ENCODE assay signal across 9 cellular contexts in the genomic region with DNA sequence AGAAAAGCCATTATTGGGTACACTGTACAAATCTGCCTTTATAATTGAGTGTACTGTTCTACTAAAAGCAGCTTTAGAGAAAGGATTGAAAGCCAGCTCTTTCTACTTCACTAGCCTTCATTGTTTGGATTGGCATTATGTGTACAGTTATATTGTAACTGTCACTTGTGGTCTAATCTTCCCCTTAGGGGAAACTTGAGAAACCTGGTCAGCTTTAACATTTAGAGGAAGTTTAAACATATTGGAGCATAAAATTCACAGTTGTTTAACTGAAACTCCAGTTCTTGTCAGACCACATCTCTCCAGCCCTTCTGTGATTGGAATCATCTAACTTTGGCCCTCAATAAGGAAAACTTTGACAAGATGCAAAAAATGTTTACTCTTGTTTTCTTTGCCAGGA. TPM values are rescaled to one million over a fixed set of nuclear protein-coding genes. Genes with fewer than 3 reads are reported as not detected.
DNase-seq lines count a peak whose midpoint lies in the region; ATAC-seq and TF ChIP-seq lines count a peak whose summit lies in the region.
"Had no signal": no experiment of that assay in that cellular context is flagged by ENCODE, and none has a peak within 500 bp of the region (broad histone marks: within the 10 kb centered on the region; RNA-seq: fewer than 3 reads in every experiment).

No MANE protein-coding gene starts in this region.

- TF ChIP-seq RAD21 in SK-N-SH (IDR thresholded peaks at IDR 0.05; ENCODE audit: low read length) = no peak

- peak; percentile 33 for DNase-seq in SK-N-SH
- no peak for DNase-seq in naive thymus-derived CD8-positive, alpha-beta T cell
- DNase-seq in NCI-H446 (lab: John Stamatoyannopoulos, UW) = no peak
- DNase-seq in hippocampal formation (lab: John Stamatoyannopoulos, UW) = no peak
- DNase-seq in islet precursor cell = no peak

- H3F3A ChIP-seq in SK-N-SH (replicated peaks; ENCODE audit: insufficient read depth) = peaks cover 9% of the 10 kb centered on the region

- H3K27ac ChIP-seq in SK-N-SH (ENCODE audit: low read depth in 2 of 2, low read length in 1 of 2) (peak overlapping the region; percentile 28 to 94; a peak in 3 of 4 replicates), VCaP (peak overlapping the region; percentile 56)
- H3K27ac ChIP-seq: SJSA1 had no signal

- H4K20me1 ChIP-seq in SK-N-SH (ENCODE audit: insufficient read depth) = no peaks in the 10 kb centered on the region

- POLR2A ChIA-PET in SK-N-SH (lab: Yijun Ruan, JAX) = no interaction called here
- POLR2A ChIA-PET in naive thymus-derived CD8-positive, alpha-beta T cell (lab: Charles Lee) = interaction anchor here (1.2 to 7.7 kb wide), 2 partner anchors 25 to 44 kb away, joined by 4 to 43 read pairs; a partner anchor contains a TSS

- H3K9me3 ChIP-seq in SK-N-SH = no peaks in the 10 kb centered on the region
- H3K9me3 ChIP-seq: SJSA1 had no signal

- H2AFZ ChIP-seq in SK-N-SH (ENCODE audit: low read depth) = no peak overlapping the region

- peaks cover 39 to 90% (median 84%) of the 10 kb centered on the region in 4 donors for H3K4me1 Mint-ChIP-seq in naive thymus-derived CD8-positive, alpha-beta T cell

- peak overlapping the region; percentile 73 to 95 (median 88) for H3K27ac Mint-ChIP-seq in naive thymus-derived CD8-positive, alpha-beta T cell

- no peak for TF ChIP-seq CTCF in SK-N-SH (IDR thresholded peaks at IDR 0.05)
- TF ChIP-seq CTCF in VCaP (conservative IDR thresholded peaks at IDR 0.05) = no peak

- H3K4me3 ChIP-seq in SK-N-SH (ENCODE audit: low read depth in 2 of 2, low read length in 1 of 2) = no peak overlapping the region
- H3K4me3 ChIP-seq: SJSA1 had no signal

- no peaks in the 10 kb centered on the region for H3K27me3 Mint-ChIP-seq in naive thymus-derived CD8-positive, alpha-beta T cell

- TF ChIP-seq EP300 in SK-N-SH (IDR thresholded peaks at IDR 0.05; ENCODE audit: borderline replicate concordance in 1 of 2, low read depth in 1 of 2, low read length in 1 of 2) = no peak

- H3K9ac ChIP-seq in SK-N-SH = no peak overlapping the region

- no peaks in the 10 kb centered on the region for H3K9me3 Mint-ChIP-seq in naive thymus-derived CD8-positive, alpha-beta T cell

- H3K4me2 ChIP-seq in SK-N-SH = no peak overlapping the region

- peaks cover 5% of the 10 kb centered on the region; the same call in 1 of the 2 replicates for H3K79me2 ChIP-seq in SK-N-SH (ENCODE audit: insufficient read depth)

- no peaks in the 10 kb centered on the region for H3K27me3 ChIP-seq in SK-N-SH (ENCODE audit: insufficient read depth)
- H3K27me3 ChIP-seq: SJSA1 had no signal

- H3K36me3 ChIP-seq in SK-N-SH (replicated peaks in 1 of 2; ENCODE audit: control insufficient read depth in 1 of 2, insufficient read depth in 2 of 2, low read length in 1 of 2) = peaks cover 7 to 8% of the 10 kb centered on the region in 2 experiments
- H3K36me3 ChIP-seq: SJSA1 had no signal

- no peaks in the 10 kb centered on the region for H3K9me2 ChIP-seq in SK-N-SH

- ATAC-seq in SK-N-SH treated with all-trans-retinoic acid at 6 μM for 48 hours (no peak), HG03095 (IDR thresholded peaks at IDR 0.05; ENCODE audit: unreplicated experiment) (peak; percentile 56)
- ATAC-seq in naive thymus-derived CD8-positive, alpha-beta T cell = no peak

- CTCF ChIA-PET in SK-N-SH (lab: Yijun Ruan, JAX) = interaction anchor here (1.0 to 1.3 kb wide), 3 partner anchors 24 to 994 kb away, joined by 3 to 6 read pairs (median 3); a partner anchor contains a TSS

- peaks cover 18% of the 10 kb centered on the region in 2 experiments for H3K4me1 ChIP-seq in SK-N-SH (ENCODE audit: control insufficient read depth in 1 of 2, insufficient read depth in 2 of 2, low read depth in 1 of 2, low read length in 1 of 2)

- peak overlapping the region in 9 of 10 donors; percentile 0 to 57 (median 43) for H3K4me3 Mint-ChIP-seq in naive thymus-derived CD8-positive, alpha-beta T cell

- peaks cover 0 to 19% (median 3%) of the 10 kb centered on the region in 3 donors for H3K36me3 Mint-ChIP-seq in naive thymus-derived CD8-positive, alpha-beta T cell

TF ChIP-seq in SK-N-SH, 30 proteins besides CTCF, POLR2A, EP300 and RAD21:
- TF ChIP-seq TAF1 (IDR thresholded peaks at IDR 0.05; ENCODE audit: borderline replicate concordance, low read depth, low read length) (no peak), RCOR1 (IDR thresholded peaks at IDR 0.05; ENCODE audit: low read length) (no peak), MEF2A (IDR thresholded peaks at IDR 0.05; ENCODE audit: borderline replicate concordance, low read depth) (no peak)
- TF ChIP-seq, protein P1, sequence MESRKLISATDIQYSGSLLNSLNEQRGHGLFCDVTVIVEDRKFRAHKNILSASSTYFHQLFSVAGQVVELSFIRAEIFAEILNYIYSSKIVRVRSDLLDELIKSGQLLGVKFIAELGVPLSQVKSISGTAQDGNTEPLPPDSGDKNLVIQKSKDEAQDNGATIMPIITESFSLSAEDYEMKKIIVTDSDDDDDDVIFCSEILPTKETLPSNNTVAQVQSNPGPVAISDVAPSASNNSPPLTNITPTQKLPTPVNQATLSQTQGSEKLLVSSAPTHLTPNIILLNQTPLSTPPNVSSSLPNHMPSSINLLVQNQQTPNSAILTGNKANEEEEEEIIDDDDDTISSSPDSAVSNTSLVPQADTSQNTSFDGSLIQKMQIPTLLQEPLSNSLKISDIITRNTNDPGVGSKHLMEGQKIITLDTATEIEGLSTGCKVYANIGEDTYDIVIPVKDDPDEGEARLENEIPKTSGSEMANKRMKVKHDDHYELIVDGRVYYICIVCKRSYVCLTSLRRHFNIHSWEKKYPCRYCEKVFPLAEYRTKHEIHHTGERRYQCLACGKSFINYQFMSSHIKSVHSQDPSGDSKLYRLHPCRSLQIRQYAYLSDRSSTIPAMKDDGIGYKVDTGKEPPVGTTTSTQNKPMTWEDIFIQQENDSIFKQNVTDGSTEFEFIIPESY (IDR thresholded peaks at IDR 0.05; ENCODE audit: borderline replicate concordance, low read depth) = no peak

TF ChIP-seq in SK-N-SH treated with all-trans-retinoic acid at 6 μM for 48 hours, 23 proteins besides CTCF, POLR2A, EP300 and RAD21 (continues in another document):
- TF ChIP-seq ZNF70 (CRISPR knock-in tag; IDR thresholded peaks at IDR 0.05) (no peak), PPARA (CRISPR knock-in tag; IDR thresholded peaks at IDR 0.05; ENCODE audit: borderline replicate concordance) (no peak), BACH2 (CRISPR knock-in tag; IDR thresholded peaks at IDR 0.05; ENCODE audit: borderline replicate concordance) (no peak), ZNF565 (CRISPR knock-in tag; conservative IDR thresholded peaks at IDR 0.05; ENCODE audit: low read depth) (no peak), ESRRG (CRISPR knock-in tag; IDR thresholded peaks at IDR 0.05) (no peak), TCF4 (CRISPR knock-in tag; IDR thresholded peaks at IDR 0.05; ENCODE audit: borderline replicate concordance) (no peak), ZNF8 (CRISPR knock-in tag; IDR thresholded peaks at IDR 0.05) (no peak), GLIS3 (CRISPR knock-in tag; IDR thresholded peaks at IDR 0.05) (no peak), TOX (CRISPR knock-in tag; IDR thresholded peaks at IDR 0.05; ENCODE audit: borderline replicate concordance) (no peak), ISL1 (CRISPR knock-in tag; IDR thresholded peaks at IDR 0.05) (no peak)
- TF ChIP-seq, protein P2, sequence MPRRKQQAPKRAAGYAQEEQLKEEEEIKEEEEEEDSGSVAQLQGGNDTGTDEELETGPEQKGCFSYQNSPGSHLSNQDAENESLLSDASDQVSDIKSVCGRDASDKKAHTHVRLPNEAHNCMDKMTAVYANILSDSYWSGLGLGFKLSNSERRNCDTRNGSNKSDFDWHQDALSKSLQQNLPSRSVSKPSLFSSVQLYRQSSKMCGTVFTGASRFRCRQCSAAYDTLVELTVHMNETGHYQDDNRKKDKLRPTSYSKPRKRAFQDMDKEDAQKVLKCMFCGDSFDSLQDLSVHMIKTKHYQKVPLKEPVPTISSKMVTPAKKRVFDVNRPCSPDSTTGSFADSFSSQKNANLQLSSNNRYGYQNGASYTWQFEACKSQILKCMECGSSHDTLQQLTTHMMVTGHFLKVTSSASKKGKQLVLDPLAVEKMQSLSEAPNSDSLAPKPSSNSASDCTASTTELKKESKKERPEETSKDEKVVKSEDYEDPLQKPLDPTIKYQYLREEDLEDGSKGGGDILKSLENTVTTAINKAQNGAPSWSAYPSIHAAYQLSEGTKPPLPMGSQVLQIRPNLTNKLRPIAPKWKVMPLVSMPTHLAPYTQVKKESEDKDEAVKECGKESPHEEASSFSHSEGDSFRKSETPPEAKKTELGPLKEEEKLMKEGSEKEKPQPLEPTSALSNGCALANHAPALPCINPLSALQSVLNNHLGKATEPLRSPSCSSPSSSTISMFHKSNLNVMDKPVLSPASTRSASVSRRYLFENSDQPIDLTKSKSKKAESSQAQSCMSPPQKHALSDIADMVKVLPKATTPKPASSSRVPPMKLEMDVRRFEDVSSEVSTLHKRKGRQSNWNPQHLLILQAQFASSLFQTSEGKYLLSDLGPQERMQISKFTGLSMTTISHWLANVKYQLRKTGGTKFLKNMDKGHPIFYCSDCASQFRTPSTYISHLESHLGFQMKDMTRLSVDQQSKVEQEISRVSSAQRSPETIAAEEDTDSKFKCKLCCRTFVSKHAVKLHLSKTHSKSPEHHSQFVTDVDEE (CRISPR knock-in tag; IDR thresholded peaks at IDR 0.05) = no peak
- TF ChIP-seq, protein P3, sequence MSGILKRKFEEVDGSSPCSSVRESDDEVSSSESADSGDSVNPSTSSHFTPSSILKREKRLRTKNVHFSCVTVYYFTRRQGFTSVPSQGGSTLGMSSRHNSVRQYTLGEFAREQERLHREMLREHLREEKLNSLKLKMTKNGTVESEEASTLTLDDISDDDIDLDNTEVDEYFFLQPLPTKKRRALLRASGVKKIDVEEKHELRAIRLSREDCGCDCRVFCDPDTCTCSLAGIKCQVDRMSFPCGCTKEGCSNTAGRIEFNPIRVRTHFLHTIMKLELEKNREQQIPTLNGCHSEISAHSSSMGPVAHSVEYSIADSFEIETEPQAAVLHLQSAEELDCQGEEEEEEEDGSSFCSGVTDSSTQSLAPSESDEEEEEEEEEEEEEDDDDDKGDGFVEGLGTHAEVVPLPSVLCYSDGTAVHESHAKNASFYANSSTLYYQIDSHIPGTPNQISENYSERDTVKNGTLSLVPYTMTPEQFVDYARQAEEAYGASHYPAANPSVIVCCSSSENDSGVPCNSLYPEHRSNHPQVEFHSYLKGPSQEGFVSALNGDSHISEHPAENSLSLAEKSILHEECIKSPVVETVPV (CRISPR knock-in tag; IDR thresholded peaks at IDR 0.05) = no peak

RNA-seq across cellular contexts. Expression of a gene that starts 24.6 kb away (rescaled TPM):
- 2.0 and 2.7 TPM in 2 replicates for polyA plus RNA-seq in SK-N-SH (2012; rRNA removed)
- polyA plus RNA-seq in SK-N-SH (2012; cell fraction: cytosol; rRNA removed) = 2.5 and 2.7 TPM in 2 replicates
- 2.2 and 3.9 TPM in 2 replicates for polyA plus RNA-seq in SK-N-SH (2012; cell fraction: nucleus; rRNA removed)
- 10 to 100 TPM; 91.4 to 98.3 TPM for total RNA-seq in naive thymus-derived CD8-positive, alpha-beta T cell
- polyA plus RNA-seq in naive thymus-derived CD8-positive, alpha-beta T cell = 10 to 100 TPM; 69.1 to 98.1 (median 71.3) TPM

Comparison
In these comparisons a context has a peak if more than half of its experiments do, and no peak if none do; other contexts are left out.
1. RNA of a gene that starts 24.6 kb away (polyA plus RNA-seq): 69.1 to 98.1 TPM in naive thymus-derived CD8-positive, alpha-beta T cell; 2.0 to 3.9 TPM in SK-N-SH; every median in the first group is over 10 times any median in the second.